ENCODE assay signal across 14 cellular contexts in the genomic region with DNA sequence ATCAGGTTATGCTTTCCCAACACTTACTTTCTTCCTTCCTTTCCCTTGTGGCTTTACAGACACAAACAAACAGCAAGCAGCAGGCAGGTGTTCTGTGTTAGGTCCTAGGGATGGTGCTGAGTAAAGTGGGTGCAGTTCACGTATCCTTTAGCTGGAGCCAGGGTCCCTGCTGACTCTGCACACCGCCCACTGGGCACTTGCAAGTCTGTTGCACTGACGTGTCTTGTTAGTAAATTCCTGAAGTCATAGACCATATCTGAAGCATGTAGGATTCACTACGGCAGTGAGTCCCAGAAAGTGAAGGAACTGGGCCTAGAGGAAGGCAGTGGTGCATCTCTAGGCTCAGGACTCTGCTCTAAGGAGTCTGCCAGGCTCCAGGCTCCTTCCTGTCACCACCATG.
DNase-seq lines count a peak whose midpoint lies in the region; ATAC-seq and TF ChIP-seq lines count a peak whose summit lies in the region.
"Had no signal": no experiment of that assay in that cellular context is flagged by ENCODE, and none has a peak within 500 bp of the region (broad histone marks: within the 10 kb centered on the region; RNA-seq: fewer than 3 reads in every experiment).

No MANE protein-coding gene starts in this region.

- WGBS in H9 (ENCODE audit: extremely low coverage, insufficient read length, low lambda C conversion rate) = no CpG with 5 or more reads among the region's 4 CpGs

- H3K27me3 ChIP-seq in H9 (ENCODE audit: insufficient read depth, low read length) (no peaks in the 10 kb centered on the region), lower lobe of right lung (ENCODE audit: low read depth) (no peaks in the 10 kb centered on the region), MG63 (no peaks in the 10 kb centered on the region)
- H3K27me3 ChIP-seq: uterus had no signal

- H3K36me3 Mint-ChIP-seq in H9 (ENCODE audit: insufficient read depth in 1 of 3, low read depth in 3 of 3) (no peaks in the 10 kb centered on the region), type B pancreatic cell (peaks cover 19% of the 10 kb centered on the region)

- H2AFZ ChIP-seq in H9 (ENCODE audit: low read length) = no peak overlapping the region

- H3K18ac ChIP-seq in H9 (ENCODE audit: insufficient read length, low read depth, low read length) = no peak overlapping the region

- intact Hi-C loops in lower lobe of right lung (cut with DNase I) = no loop called here

- H3K9me3 Mint-ChIP-seq in H9 = no peaks in the 10 kb centered on the region
- peaks cover 4% of the 10 kb centered on the region for H3K9me3 Mint-ChIP-seq in type B pancreatic cell
- H3K9me3 Mint-ChIP-seq: activated naive CD8-positive, alpha-beta T cell treated with anti-CD3 and anti-CD28 coated beads, Interleukin-2, amount 50 U/mL, for 24 hours had no signal

- no peak for DNase-seq in H9
- peak; percentile 35 for DNase-seq in dedifferentiated amniotic fluid mesenchymal stem cell (ENCODE audit: extremely low spot score)
- peak; percentile 45 for DNase-seq in lower lobe of right lung
- DNase-seq in type B pancreatic cell (ENCODE audit: extremely low spot score, unreplicated experiment) = no peak
- no peak for DNase-seq in MG63
- no peak for DNase-seq in NK-92 (lab: John Stamatoyannopoulos, UW; ENCODE audit: unreplicated experiment)
- DNase-seq: activated naive CD8-positive, alpha-beta T cell treated with anti-CD3 and anti-CD28 coated beads, Interleukin-2, amount 50 U/mL, for 24 hours; Kasumi-1; NCI-H146; NCI-H526 treated with DMSO at 0.1 percent for 48 hours; stimulated activated CD8-positive, alpha-beta memory T cell treated with anti-CD3 and anti-CD28 coated beads, Interleukin-4, amount 100 ng/mL, for 48 hours; uterus had no signal

- H3K4me3 ChIP-seq in lower lobe of right lung (no peak overlapping the region), MG63 (no peak overlapping the region)
- H3K4me3 ChIP-seq: coronary artery, uterus had no signal

- no peaks in the 10 kb centered on the region for H3K36me3 ChIP-seq in lower lobe of right lung
- H3K36me3 ChIP-seq in MG63 = peaks cover 21% of the 10 kb centered on the region
- H3K36me3 ChIP-seq: uterus had no signal

- TF ChIP-seq CTCF in H9 (conservative IDR thresholded peaks at IDR 0.05) (no peak), lower lobe of right lung (IDR thresholded peaks at IDR 0.05) (no peak), type B pancreatic cell (conservative IDR thresholded peaks at IDR 0.05) (no peak)

- H2BK20ac ChIP-seq in H9 (ENCODE audit: low read depth, low read length, poor library complexity, severe bottlenecking) = no peak overlapping the region

- no peaks in the 10 kb centered on the region for H3K79me1 ChIP-seq in H9 (ENCODE audit: insufficient read depth, low read depth, low read length, poor library complexity, severe bottlenecking)

- no peak overlapping the region for H3K56ac ChIP-seq in H9 (ENCODE audit: insufficient read length, low read depth, low read length)

- no peak overlapping the region for H3K27ac ChIP-seq in H9 (ENCODE audit: insufficient read length, low read depth, low read length)
- peak overlapping the region; percentile 69 for H3K27ac ChIP-seq in lower lobe of right lung
- H3K27ac ChIP-seq: uterus had no signal

- ATAC-seq in lower lobe of right lung = peak in 1 of 2 donors; percentile 2
- no peak for ATAC-seq in HG03045 (IDR thresholded peaks at IDR 0.05; ENCODE audit: unreplicated experiment)
- ATAC-seq: activated naive CD8-positive, alpha-beta T cell treated with anti-CD3 and anti-CD28 coated beads, Interleukin-2, amount 50 U/mL, for 24 hours had no signal

- H3K27ac Mint-ChIP-seq in H9 (peak overlapping the region; percentile 48 to 84 (median 53); a peak in 5 of 7 replicates), type B pancreatic cell (peak overlapping the region; percentile 3)
- H3K27ac Mint-ChIP-seq: activated naive CD8-positive, alpha-beta T cell treated with anti-CD3 and anti-CD28 coated beads, Interleukin-2, amount 50 U/mL, for 24 hours had no signal

- H3K4me1 ChIP-seq in H9 (ENCODE audit: insufficient read depth, low read length) (peaks cover 9% of the 10 kb centered on the region; the same call in 1 of the 2 replicates), lower lobe of right lung (peaks cover 77% of the 10 kb centered on the region)

- no peak overlapping the region for H3K4me2 ChIP-seq in H9 (ENCODE audit: insufficient read depth, insufficient read length, low read length)

- H3K23ac ChIP-seq in H9 (ENCODE audit: insufficient read length, low read depth, low read length) = no peak overlapping the region

- H4K20me1 ChIP-seq in H9 (ENCODE audit: control insufficient read depth, insufficient read depth, insufficient read length) = no peaks in the 10 kb centered on the region

- H2BK15ac ChIP-seq in H9 (ENCODE audit: low read depth, low read length) = no peak overlapping the region

- peaks cover 30 to 46% of the 10 kb centered on the region in 2 experiments for H3K4me1 Mint-ChIP-seq in H9
- H3K4me1 Mint-ChIP-seq in type B pancreatic cell (ENCODE audit: unreplicated experiment) = peaks cover 59% of the 10 kb centered on the region
- H3K4me1 Mint-ChIP-seq: activated naive CD8-positive, alpha-beta T cell treated with anti-CD3 and anti-CD28 coated beads, Interleukin-2, amount 50 U/mL, for 24 hours had no signal

- no peak overlapping the region for H3K9ac ChIP-seq in H9 (ENCODE audit: extremely low read depth, insufficient read length, low read length)

- H3K23me2 ChIP-seq in H9 (ENCODE audit: insufficient read length, low read depth, low read length, poor library complexity, severe bottlenecking) = no peaks in the 10 kb centered on the region

- H2BK5ac ChIP-seq in H9 (ENCODE audit: insufficient read length, low read length) = no peak overlapping the region

- peaks cover 2% of the 10 kb centered on the region; the same call in 1 of the 2 replicates for H3K79me2 ChIP-seq in H9 (ENCODE audit: insufficient read depth, low read length)

- no peak overlapping the region for H4K8ac ChIP-seq in H9 (replicated peaks; ENCODE audit: insufficient read length, low read depth, low read length)

- H3K9me3 ChIP-seq in H9 (ENCODE audit: control insufficient read depth, low read depth, low read length) = no peaks in the 10 kb centered on the region
- H3K9me3 ChIP-seq in lower lobe of right lung = no peaks in the 10 kb centered on the region
- no peaks in the 10 kb centered on the region for H3K9me3 ChIP-seq in MG63
- H3K9me3 ChIP-seq: uterus had no signal

- H3T11ph ChIP-seq in H9 (ENCODE audit: low read length) = no peak overlapping the region

- no peak overlapping the region for H4K91ac ChIP-seq in H9 (ENCODE audit: insufficient read length, low read depth, low read length)

- no peak overlapping the region for H2BK12ac ChIP-seq in H9 (ENCODE audit: insufficient read length, low read depth, low read length)

- H3K14ac ChIP-seq in H9 (ENCODE audit: insufficient read depth, low read length) = no peak overlapping the region

- no peak overlapping the region for H2BK120ac ChIP-seq in H9 (ENCODE audit: low read depth, low read length, poor library complexity, severe bottlenecking)

- no peak overlapping the region for H3K4ac ChIP-seq in H9 (ENCODE audit: low read depth, low read length)

- H4K5ac ChIP-seq in H9 (ENCODE audit: insufficient read length, low read depth, low read length) = no peak overlapping the region

- H3K27me3 Mint-ChIP-seq in H9 (ENCODE audit: low read depth) = no peaks in the 10 kb centered on the region
- H3K27me3 Mint-ChIP-seq in type B pancreatic cell = no peaks in the 10 kb centered on the region
- H3K27me3 Mint-ChIP-seq: activated naive CD8-positive, alpha-beta T cell treated with anti-CD3 and anti-CD28 coated beads, Interleukin-2, amount 50 U/mL, for 24 hours had no signal

- H3K4me3 Mint-ChIP-seq in H9 (no peak overlapping the region), type B pancreatic cell (no peak overlapping the region)
- H3K4me3 Mint-ChIP-seq: activated naive CD8-positive, alpha-beta T cell treated with anti-CD3 and anti-CD28 coated beads, Interleukin-2, amount 50 U/mL, for 24 hours had no signal

- H2AK5ac ChIP-seq in H9 (ENCODE audit: insufficient read length, low read length) = no peak overlapping the region

Comparison
In these comparisons a context has a peak if more than half of its experiments do, and no peak if none do; other contexts are left out.
1. DNase-seq: peak in dedifferentiated amniotic fluid mesenchymal stem cell (single experiment) and lower lobe of right lung (single experiment); none in H9 (single experiment), type B pancreatic cell (single experiment), MG63 (single experiment) and NK-92 (single experiment).